ENCODE assay signal across 17 cellular contexts in genomic region chr14:35704793-35705493, GRCh38.
"Had no signal": no experiment of that assay in that cellular context is flagged by ENCODE, and none has a peak within 500 bp of the region (broad histone marks: within the 10 kb centered on the region; RNA-seq: fewer than 3 reads in every experiment).

No MANE protein-coding gene starts in this region.

- H3K4me1 Mint-ChIP-seq: central memory CD8-positive, alpha-beta T cell had no signal

- H3K9me3 ChIP-seq: right atrium auricular region, testis, tibial nerve had no signal

- H3K4me3 Mint-ChIP-seq: central memory CD8-positive, alpha-beta T cell; dendritic cell treated with granulocyte-macrophage colony-stimulating factor and Interleukin-4, amounts not matched to agents 40 ng/mL and 50 ng/mL, for 4 days; naive thymus-derived CD8-positive, alpha-beta T cell had no signal

- H3K27me3 Mint-ChIP-seq: central memory CD8-positive, alpha-beta T cell; dendritic cell treated with granulocyte-macrophage colony-stimulating factor and Interleukin-4, amounts not matched to agents 40 ng/mL and 50 ng/mL, for 4 days; naive thymus-derived CD8-positive, alpha-beta T cell had no signal

- H3K9me3 Mint-ChIP-seq: central memory CD8-positive, alpha-beta T cell; dendritic cell treated with granulocyte-macrophage colony-stimulating factor and Interleukin-4, amounts not matched to agents 40 ng/mL and 50 ng/mL, for 4 days had no signal

- ATAC-seq: foreskin keratinocyte; left lobe of liver; naive thymus-derived CD8-positive, alpha-beta T cell had no signal

- H3K27ac ChIP-seq: foreskin keratinocyte, hepatocyte, right atrium auricular region, testis, tibial nerve had no signal

- H3K4me3 ChIP-seq: hepatocyte, right atrium auricular region, testis, tibial nerve had no signal

- DNase-seq: erythroblast; foreskin keratinocyte; head of caudate nucleus; kidney glomerular epithelial cell; mammary epithelial cell; naive thymus-derived CD8-positive, alpha-beta T cell; small intestine; stimulated activated CD4-positive, alpha-beta T cell treated with anti-CD3 and anti-CD28 coated beads, Interleukin-12 subunit alpha, Interleukin-12 subunit beta, amount 100 ng/mL, for 4 hours; stimulated activated naive CD4-positive, alpha-beta T cell treated with Interleukin-2 at 50 U/mL for 16 hours; testis had no signal

- FAIRE-seq: endothelial cell of umbilical vein had no signal

- H3K27ac Mint-ChIP-seq: dendritic cell treated with granulocyte-macrophage colony-stimulating factor and Interleukin-4, amounts not matched to agents 40 ng/mL and 50 ng/mL, for 4 days; naive thymus-derived CD8-positive, alpha-beta T cell had no signal

- H3K4me1 ChIP-seq: foreskin keratinocyte, right atrium auricular region, testis, tibial nerve had no signal

- H3K27me3 ChIP-seq: foreskin keratinocyte, hepatocyte, right atrium auricular region, testis, tibial nerve had no signal
